Comparison of ENCODE assay signal across 18 cellular contexts in the genomic region with DNA sequence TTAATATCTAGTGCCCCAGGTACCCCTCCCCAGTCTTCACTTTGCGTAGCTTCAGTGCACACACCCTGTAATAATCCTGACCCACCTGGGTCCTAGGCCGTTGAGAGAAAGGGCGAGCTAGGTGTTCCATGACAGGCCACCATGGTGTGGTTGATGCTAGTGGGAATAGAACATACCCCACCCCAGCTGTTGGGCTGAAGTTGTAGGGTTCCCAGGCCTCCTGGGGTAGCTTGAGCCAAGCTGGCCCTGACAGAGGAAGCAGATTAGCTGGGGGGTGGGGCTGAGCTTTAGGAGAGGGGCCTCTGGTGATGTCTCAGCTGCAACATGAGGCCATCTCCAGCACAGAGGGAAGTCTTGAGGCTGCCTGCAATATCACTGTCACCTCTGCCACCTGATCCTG. TPM values are rescaled to one million over a fixed set of nuclear protein-coding genes. Genes with fewer than 3 reads are reported as not detected.
A peak's percentile ranks its signal among the peaks of the same experiment; 100 is the strongest.
DNase-seq lines count a peak whose midpoint lies in the region; ATAC-seq, FAIRE-seq and TF ChIP-seq lines count a peak whose summit lies in the region.
"Had no signal": no experiment of that assay in that cellular context is flagged by ENCODE, and none has a peak within 500 bp of the region (broad histone marks: within the 10 kb centered on the region; RNA-seq: fewer than 3 reads in every experiment).

No MANE protein-coding gene starts in this region.

- H3K27ac Mint-ChIP-seq in T-helper 1 cell treated with Interleukin-12 subunit alpha and Interleukin-12 subunit beta and Interleukin-4 antibody, amounts not matched to agents 30 μg/mL and 1 μg/mL, for 36 hours: peak overlapping the region; percentile 26
- H3K27ac Mint-ChIP-seq in H9: 0 out of 7 replicates have a peak overlapping the region, but pooled peaks of 1 of the 3 experiments have one; percentile 28
- peak overlapping the region; percentile 28 for H3K27ac Mint-ChIP-seq in endodermal cell
- H3K27ac Mint-ChIP-seq in stimulated activated effector memory CD8-positive, alpha-beta T cell treated with anti-CD3 and anti-CD28 coated beads, Interleukin-12 subunit alpha, Interleukin-12 subunit beta, amount 100 ng/mL, for 72 hours: peak overlapping the region; percentile 43
- H3K27ac Mint-ChIP-seq: CD4-positive, CD25-positive, alpha-beta regulatory T cell; HFFc6 had no signal

- H3T11ph ChIP-seq in H9 (ENCODE audit: low read length): no peak overlapping the region

- H3K14ac ChIP-seq in H9 (ENCODE audit: insufficient read depth, low read length): no peak overlapping the region

- no peak overlapping the region for H2AFZ ChIP-seq in H9 (ENCODE audit: low read length)

- no peak overlapping the region for H3K4me3 ChIP-seq in endodermal cell (ENCODE audit: low read length)
- no peak overlapping the region for H3K4me3 ChIP-seq in small intestine (ENCODE audit: low read depth in 1 of 2, low read length in 2 of 2)
- H3K4me3 ChIP-seq: BLaER1 treated with 17β-estradiol and CSF1 and Interleukin-3, amounts not matched to agents 10 nM and 100 nM had no signal

- FAIRE-seq in small intestine (lab: Jason Lieb, UNC): no peak
- FAIRE-seq: GM18507 had no signal

- H3K27me3 ChIP-seq in H9 (ENCODE audit: insufficient read depth, low read length): no peaks in the 10 kb centered on the region
- H3K27me3 ChIP-seq in endodermal cell (ENCODE audit: control insufficient read depth, insufficient read depth, low read length, poor library complexity, severe bottlenecking): no peaks in the 10 kb centered on the region
- no peaks in the 10 kb centered on the region for H3K27me3 ChIP-seq in small intestine (ENCODE audit: control insufficient read depth in 2 of 2, insufficient read depth in 2 of 2, low read length in 2 of 2)
- H3K27me3 ChIP-seq: BLaER1 treated with 17β-estradiol and CSF1 and Interleukin-3, amounts not matched to agents 10 nM and 100 nM had no signal

- H3K36me3 ChIP-seq in endodermal cell (ENCODE audit: control insufficient read depth, insufficient read depth, low read length) (peaks cover 56% of the 10 kb centered on the region), small intestine (ENCODE audit: control insufficient read depth in 2 of 2, insufficient read depth in 2 of 2, low read length in 2 of 2) (peaks cover 2 to 4% of the 10 kb centered on the region in 2 donors)

- H3K4me2 ChIP-seq in H9 (ENCODE audit: insufficient read depth, insufficient read length, low read length): no peak overlapping the region
- H3K4me2 ChIP-seq: BLaER1 treated with 17β-estradiol and CSF1 and Interleukin-3, amounts not matched to agents 10 nM and 100 nM had no signal

- H2BK15ac ChIP-seq in H9 (ENCODE audit: low read depth, low read length): no peak overlapping the region

- no peak overlapping the region for H2AK5ac ChIP-seq in H9 (ENCODE audit: insufficient read length, low read length)

- H3K9me3 Mint-ChIP-seq in T-helper 1 cell treated with Interleukin-12 subunit alpha and Interleukin-12 subunit beta and Interleukin-4 antibody, amounts not matched to agents 30 μg/mL and 1 μg/mL, for 36 hours: no peaks in the 10 kb centered on the region
- H3K9me3 Mint-ChIP-seq in H9 (no peaks in the 10 kb centered on the region), endodermal cell (no peaks in the 10 kb centered on the region)
- no peaks in the 10 kb centered on the region for H3K9me3 Mint-ChIP-seq in stimulated activated effector memory CD8-positive, alpha-beta T cell treated with anti-CD3 and anti-CD28 coated beads, Interleukin-12 subunit alpha, Interleukin-12 subunit beta, amount 100 ng/mL, for 72 hours
- H3K9me3 Mint-ChIP-seq: HFFc6 had no signal

- H2BK20ac ChIP-seq in H9 (ENCODE audit: low read depth, low read length, poor library complexity, severe bottlenecking): no peak overlapping the region

- H3K4me1 ChIP-seq in H9 (ENCODE audit: insufficient read depth, low read length) (0 out of 2 replicates have a peak, but pooled peaks cover 3% of the 10 kb centered on the region), endodermal cell (ENCODE audit: control insufficient read depth, insufficient read depth, low read length) (peaks cover 5% of the 10 kb centered on the region), small intestine (ENCODE audit: control insufficient read depth in 2 of 2, insufficient read depth in 1 of 2, low read depth in 1 of 2, low read length in 1 of 2) (peaks cover 2 to 5% of the 10 kb centered on the region in 2 donors)

- no peak overlapping the region for H4K8ac ChIP-seq in H9 (replicated peaks; ENCODE audit: insufficient read length, low read depth, low read length)

- no peak overlapping the region for H4K5ac ChIP-seq in H9 (ENCODE audit: insufficient read length, low read depth, low read length)

- TF ChIP-seq CTCF in H9 (conservative IDR thresholded peaks at IDR 0.05) (no peak), endodermal cell (conservative IDR thresholded peaks at IDR 0.05) (no peak)

- H3K27ac ChIP-seq in H9 (ENCODE audit: insufficient read length, low read depth, low read length): no peak overlapping the region
- no peak overlapping the region for H3K27ac ChIP-seq in endodermal cell (ENCODE audit: low read depth, low read length)
- H3K27ac ChIP-seq in small intestine (ENCODE audit: low read depth in 1 of 2, low read length in 1 of 2): no peak overlapping the region
- H3K27ac ChIP-seq: BLaER1 treated with 17β-estradiol and CSF1 and Interleukin-3, amounts not matched to agents 10 nM and 100 nM had no signal

- H2BK5ac ChIP-seq in H9 (ENCODE audit: insufficient read length, low read length): no peak overlapping the region

- no peaks in the 10 kb centered on the region for H4K20me1 ChIP-seq in H9 (ENCODE audit: control insufficient read depth, insufficient read depth, insufficient read length)

- no CpG with 5 or more reads among the region's 3 CpGs for WGBS in H9 (ENCODE audit: extremely low coverage, insufficient read length, low lambda C conversion rate)
- WGBS in endodermal cell (ENCODE audit: insufficient coverage in 1 of 2, insufficient read length in 1 of 2), 2 experiments: 86% methylated on average over 3 of the region's 3 CpGs; no CpG with 5 or more reads in 1 of the 2 experiments
- 88 to 95% (median 93%) methylated on average over 3 of the region's 3 CpGs for WGBS in small intestine, 3 donors

- no peaks in the 10 kb centered on the region for H3K79me2 ChIP-seq in H9 (ENCODE audit: insufficient read depth, low read length)

- H2BK120ac ChIP-seq in H9 (ENCODE audit: low read depth, low read length, poor library complexity, severe bottlenecking): no peak overlapping the region

- peaks cover 18% of the 10 kb centered on the region for H3K36me3 Mint-ChIP-seq in T-helper 1 cell treated with Interleukin-12 subunit alpha and Interleukin-12 subunit beta and Interleukin-4 antibody, amounts not matched to agents 30 μg/mL and 1 μg/mL, for 36 hours (ENCODE audit: low read depth)
- H3K36me3 Mint-ChIP-seq in H9 (ENCODE audit: insufficient read depth in 1 of 3, low read depth in 3 of 3): peaks cover 4 to 22% (median 6%) of the 10 kb centered on the region in 3 experiments; a peak in 6 of 7 replicates
- peaks cover 27% of the 10 kb centered on the region for H3K36me3 Mint-ChIP-seq in endodermal cell (ENCODE audit: low read depth)
- H3K36me3 Mint-ChIP-seq in stimulated activated effector memory CD8-positive, alpha-beta T cell treated with anti-CD3 and anti-CD28 coated beads, Interleukin-12 subunit alpha, Interleukin-12 subunit beta, amount 100 ng/mL, for 72 hours: peaks cover 15% of the 10 kb centered on the region

- H3K4me3 Mint-ChIP-seq in T-helper 1 cell treated with Interleukin-12 subunit alpha and Interleukin-12 subunit beta and Interleukin-4 antibody, amounts not matched to agents 30 μg/mL and 1 μg/mL, for 36 hours: no peak overlapping the region
- H3K4me3 Mint-ChIP-seq in H9 (no peak overlapping the region), endodermal cell (no peak overlapping the region)
- H3K4me3 Mint-ChIP-seq in stimulated activated effector memory CD8-positive, alpha-beta T cell treated with anti-CD3 and anti-CD28 coated beads, Interleukin-12 subunit alpha, Interleukin-12 subunit beta, amount 100 ng/mL, for 72 hours: no peak overlapping the region
- H3K4me3 Mint-ChIP-seq: CD4-positive, CD25-positive, alpha-beta regulatory T cell; HFFc6 had no signal

- no peaks in the 10 kb centered on the region for H3K79me1 ChIP-seq in H9 (ENCODE audit: insufficient read depth, low read depth, low read length, poor library complexity, severe bottlenecking)

- no peak overlapping the region for H4K91ac ChIP-seq in H9 (ENCODE audit: insufficient read length, low read depth, low read length)

- H3K4me1 Mint-ChIP-seq in T-helper 1 cell treated with Interleukin-12 subunit alpha and Interleukin-12 subunit beta and Interleukin-4 antibody, amounts not matched to agents 30 μg/mL and 1 μg/mL, for 36 hours (ENCODE audit: low read depth): peaks cover 5% of the 10 kb centered on the region
- H3K4me1 Mint-ChIP-seq in H9 (peaks cover 16 to 27% of the 10 kb centered on the region in 2 experiments), endodermal cell (peaks cover 7% of the 10 kb centered on the region)
- H3K4me1 Mint-ChIP-seq in stimulated activated effector memory CD8-positive, alpha-beta T cell treated with anti-CD3 and anti-CD28 coated beads, Interleukin-12 subunit alpha, Interleukin-12 subunit beta, amount 100 ng/mL, for 72 hours: no peaks in the 10 kb centered on the region

- no peak overlapping the region for H3K23ac ChIP-seq in H9 (ENCODE audit: insufficient read length, low read depth, low read length)

- H3K27me3 Mint-ChIP-seq in T-helper 1 cell treated with Interleukin-12 subunit alpha and Interleukin-12 subunit beta and Interleukin-4 antibody, amounts not matched to agents 30 μg/mL and 1 μg/mL, for 36 hours (ENCODE audit: low read depth): no peaks in the 10 kb centered on the region
- H3K27me3 Mint-ChIP-seq in H9 (ENCODE audit: low read depth) (no peaks in the 10 kb centered on the region), endodermal cell (ENCODE audit: insufficient read depth) (no peaks in the 10 kb centered on the region)
- H3K27me3 Mint-ChIP-seq: CD4-positive, CD25-positive, alpha-beta regulatory T cell had no signal

- no peaks in the 10 kb centered on the region for H3K9me3 ChIP-seq in H9 (ENCODE audit: control insufficient read depth, low read depth, low read length)
- H3K9me3 ChIP-seq in endodermal cell (ENCODE audit: control insufficient read depth, low read length): no peaks in the 10 kb centered on the region
- no peaks in the 10 kb centered on the region for H3K9me3 ChIP-seq in small intestine (ENCODE audit: control insufficient read depth, low read depth)
- H3K9me3 ChIP-seq: BLaER1 treated with 17β-estradiol and CSF1 and Interleukin-3, amounts not matched to agents 10 nM and 100 nM had no signal

- no peak overlapping the region for H3K56ac ChIP-seq in H9 (ENCODE audit: insufficient read length, low read depth, low read length)

- ATAC-seq in stimulated activated effector memory CD8-positive, alpha-beta T cell treated with anti-CD3 and anti-CD28 coated beads, Interleukin-12 subunit alpha, Interleukin-12 subunit beta, amount 100 ng/mL, for 72 hours: no peak
- ATAC-seq in HG03457 (IDR thresholded peaks at IDR 0.05; ENCODE audit: unreplicated experiment) (no peak), HG02678 (IDR thresholded peaks at IDR 0.05; ENCODE audit: unreplicated experiment) (no peak)

- no peak overlapping the region for H3K18ac ChIP-seq in H9 (ENCODE audit: insufficient read length, low read depth, low read length)

- no peak overlapping the region for H3K4ac ChIP-seq in H9 (ENCODE audit: low read depth, low read length)

- H3K23me2 ChIP-seq in H9 (ENCODE audit: insufficient read length, low read depth, low read length, poor library complexity, severe bottlenecking): no peaks in the 10 kb centered on the region

- H3K9ac ChIP-seq in H9 (ENCODE audit: extremely low read depth, insufficient read length, low read length): no peak overlapping the region
- H3K9ac ChIP-seq in endodermal cell (ENCODE audit: extremely low read depth, low read length, poor library complexity, severe bottlenecking): no peak overlapping the region
- H3K9ac ChIP-seq: BLaER1 treated with 17β-estradiol and CSF1 and Interleukin-3, amounts not matched to agents 10 nM and 100 nM had no signal

- DNase-seq in T-helper 1 cell (no peak), H9 (peak; percentile 18), endodermal cell (no peak), small intestine (no peak)
- DNase-seq in stimulated activated effector memory CD8-positive, alpha-beta T cell treated with anti-CD3 and anti-CD28 coated beads, Interleukin-12 subunit alpha, Interleukin-12 subunit beta, amount 100 ng/mL, for 72 hours (ENCODE audit: low spot score in 2 of 2): no peak
- DNase-seq: 8988T; ACHN; CD4-positive, CD25-positive, alpha-beta regulatory T cell; DMS53; GF-D8; GOT3; HCEC 1CT; HFFc6 had no signal

- no peak overlapping the region for H2BK12ac ChIP-seq in H9 (ENCODE audit: insufficient read length, low read depth, low read length)

RNA-seq across cellular contexts. Expression of gene RAB11A, which starts 40.5 kb away (rescaled TPM):
- 217 and 224 TPM in 2 replicates for total RNA-seq in H9 (2021)
- total RNA-seq in endodermal cell: 100 to 1,000 TPM; 233 to 295 TPM
- 249 TPM for polyA plus RNA-seq in endodermal cell (2013, experiment 1 of 2)
- 228 TPM for polyA plus RNA-seq in endodermal cell (2013, experiment 2 of 2)
- 100 to 1,000 TPM; 193 to 225 (median 220) TPM for polyA plus RNA-seq in small intestine
